1 cellular context compared by ENCODE assay signal in the genomic region with DNA sequence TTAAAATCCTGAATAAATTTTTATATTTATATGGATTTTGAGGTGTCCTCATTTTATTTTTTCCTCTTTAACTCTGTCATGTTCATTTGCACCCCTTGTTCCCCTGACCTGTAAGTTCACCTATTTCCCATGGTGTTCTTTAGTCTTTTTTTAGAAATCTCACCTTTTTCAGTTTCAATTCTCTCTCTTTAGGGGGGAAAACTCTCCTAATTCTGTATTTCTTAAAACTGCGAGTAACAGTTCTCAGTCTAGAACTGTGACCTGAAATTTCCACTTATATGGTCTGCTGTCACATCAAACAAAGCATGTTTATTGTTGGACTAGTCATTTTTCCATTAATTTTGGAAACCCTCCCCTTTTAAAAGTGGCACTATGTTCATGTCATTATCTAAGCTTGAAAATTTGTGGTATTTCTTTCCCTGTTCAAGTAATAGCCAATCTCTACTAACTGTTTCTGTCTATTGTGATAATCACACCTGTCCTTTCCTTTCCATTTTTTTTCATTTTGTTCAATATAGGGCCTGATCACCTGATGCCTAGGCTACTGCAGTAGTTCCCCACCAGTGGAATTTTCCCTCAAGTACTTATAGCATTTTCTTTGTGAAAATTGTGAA.
TF ChIP-seq lines count a peak whose summit lies in the region.

No MANE protein-coding gene starts in this region.

TF ChIP-seq in GM23338, 12 proteins besides CTCF, POLR2A, EP300 and RAD21 (continued from another document):
- TF ChIP-seq, protein P1, sequence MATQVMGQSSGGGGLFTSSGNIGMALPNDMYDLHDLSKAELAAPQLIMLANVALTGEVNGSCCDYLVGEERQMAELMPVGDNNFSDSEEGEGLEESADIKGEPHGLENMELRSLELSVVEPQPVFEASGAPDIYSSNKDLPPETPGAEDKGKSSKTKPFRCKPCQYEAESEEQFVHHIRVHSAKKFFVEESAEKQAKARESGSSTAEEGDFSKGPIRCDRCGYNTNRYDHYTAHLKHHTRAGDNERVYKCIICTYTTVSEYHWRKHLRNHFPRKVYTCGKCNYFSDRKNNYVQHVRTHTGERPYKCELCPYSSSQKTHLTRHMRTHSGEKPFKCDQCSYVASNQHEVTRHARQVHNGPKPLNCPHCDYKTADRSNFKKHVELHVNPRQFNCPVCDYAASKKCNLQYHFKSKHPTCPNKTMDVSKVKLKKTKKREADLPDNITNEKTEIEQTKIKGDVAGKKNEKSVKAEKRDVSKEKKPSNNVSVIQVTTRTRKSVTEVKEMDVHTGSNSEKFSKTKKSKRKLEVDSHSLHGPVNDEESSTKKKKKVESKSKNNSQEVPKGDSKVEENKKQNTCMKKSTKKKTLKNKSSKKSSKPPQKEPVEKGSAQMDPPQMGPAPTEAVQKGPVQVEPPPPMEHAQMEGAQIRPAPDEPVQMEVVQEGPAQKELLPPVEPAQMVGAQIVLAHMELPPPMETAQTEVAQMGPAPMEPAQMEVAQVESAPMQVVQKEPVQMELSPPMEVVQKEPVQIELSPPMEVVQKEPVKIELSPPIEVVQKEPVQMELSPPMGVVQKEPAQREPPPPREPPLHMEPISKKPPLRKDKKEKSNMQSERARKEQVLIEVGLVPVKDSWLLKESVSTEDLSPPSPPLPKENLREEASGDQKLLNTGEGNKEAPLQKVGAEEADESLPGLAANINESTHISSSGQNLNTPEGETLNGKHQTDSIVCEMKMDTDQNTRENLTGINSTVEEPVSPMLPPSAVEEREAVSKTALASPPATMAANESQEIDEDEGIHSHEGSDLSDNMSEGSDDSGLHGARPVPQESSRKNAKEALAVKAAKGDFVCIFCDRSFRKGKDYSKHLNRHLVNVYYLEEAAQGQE (IDR thresholded peaks at IDR 0.05; ENCODE audit: unreplicated experiment) = no peak
- TF ChIP-seq EZH2phosphoT487 (IDR thresholded peaks at IDR 0.05; ENCODE audit: unreplicated experiment) = no peak
